15 cellular contexts compared by ENCODE assay signal in genomic region chr11:126340960-126341709, GRCh38. TPM values are rescaled to one million over a fixed set of nuclear protein-coding genes. Genes with fewer than 3 reads are reported as not detected.
DNase-seq lines count a peak whose midpoint lies in the region; ATAC-seq, FAIRE-seq and TF ChIP-seq lines count a peak whose summit lies in the region.
"Had no signal": no experiment of that assay in that cellular context is flagged by ENCODE, and none has a peak within 500 bp of the region (broad histone marks: within the 10 kb centered on the region; RNA-seq: fewer than 3 reads in every experiment).

No MANE protein-coding gene starts in this region.

- no peak overlapping the region for H2BK120ac ChIP-seq in trophoblast cell (ENCODE audit: insufficient read depth, low read length, poor library complexity)

- H3K9me3 ChIP-seq in astrocyte (ENCODE audit: insufficient read depth, low read depth, low read length) (no peaks in the 10 kb centered on the region), neural progenitor cell (ENCODE audit: low read depth) (no peaks in the 10 kb centered on the region), pancreas (no peaks in the 10 kb centered on the region), trophoblast cell (ENCODE audit: insufficient read depth, low read depth, low read length) (no peaks in the 10 kb centered on the region)
- H3K9me3 ChIP-seq: upper lobe of left lung had no signal

- H3K79me2 ChIP-seq in astrocyte (ENCODE audit: insufficient read depth, low read length): no peaks in the 10 kb centered on the region
- H3K79me2 ChIP-seq in neural progenitor cell (ENCODE audit: low read depth): no peaks in the 10 kb centered on the region
- peaks cover 1% of the 10 kb centered on the region for H3K79me2 ChIP-seq in trophoblast cell (ENCODE audit: control insufficient read depth, insufficient read depth, low read length, poor library complexity)

- H3K4me1 Mint-ChIP-seq in activated CD4-positive, alpha-beta T cell treated with anti-CD3 and anti-CD28 coated beads, Interleukin-2, amount 10 ng/mL, durations not matched to agents 24 days and 14 days: peaks cover 24% of the 10 kb centered on the region
- H3K4me1 Mint-ChIP-seq in astrocyte (ENCODE audit: low read depth, unreplicated experiment) (peaks cover 34% of the 10 kb centered on the region), neural progenitor cell (peaks cover 36% of the 10 kb centered on the region)

- no peak overlapping the region for H2BK5ac ChIP-seq in trophoblast cell (ENCODE audit: low read depth, low read length, poor library complexity)

- H3K4me3 ChIP-seq in astrocyte (ENCODE audit: insufficient read depth, low read depth, low read length) (no peak overlapping the region), neural progenitor cell (no peak overlapping the region), pancreas (no peak overlapping the region), trophoblast cell (ENCODE audit: low read depth, low read length) (no peak overlapping the region)
- H3K4me3 ChIP-seq: upper lobe of left lung had no signal

- H3K27me3 Mint-ChIP-seq in activated CD4-positive, alpha-beta T cell treated with anti-CD3 and anti-CD28 coated beads, Interleukin-2, amount 10 ng/mL, durations not matched to agents 24 days and 14 days: no peaks in the 10 kb centered on the region
- H3K27me3 Mint-ChIP-seq in astrocyte (ENCODE audit: low read depth, unreplicated experiment): no peaks in the 10 kb centered on the region
- peaks cover 9% of the 10 kb centered on the region for H3K27me3 Mint-ChIP-seq in neural progenitor cell (ENCODE audit: insufficient read depth, low read depth)

- H3K27ac Mint-ChIP-seq in activated CD4-positive, alpha-beta T cell treated with anti-CD3 and anti-CD28 coated beads, Interleukin-2, amount 10 ng/mL, durations not matched to agents 24 days and 14 days: peak overlapping the region; percentile 75
- H3K27ac Mint-ChIP-seq in astrocyte (ENCODE audit: unreplicated experiment) (peak overlapping the region; percentile 83), neural progenitor cell (peak overlapping the region; percentile 29)

- H4K20me1 ChIP-seq in astrocyte (ENCODE audit: insufficient read depth, low read length) (peaks cover under 1% of the 10 kb centered on the region), neural progenitor cell (ENCODE audit: low read depth) (peaks cover 35% of the 10 kb centered on the region)

- H3K18ac ChIP-seq in trophoblast cell (ENCODE audit: low read length): no peak overlapping the region

- peaks cover 10% of the 10 kb centered on the region for H3K79me1 ChIP-seq in trophoblast cell (ENCODE audit: low read length)

- intact Hi-C loops in activated CD4-positive, alpha-beta T cell treated with anti-CD3 and anti-CD28 coated beads, Interleukin-2, amount 10 ng/mL, durations not matched to agents 24 days and 14 days (cut with micrococcal nuclease): no loop called here
- intact Hi-C loops in pancreas (cut with DNase I): no loop called here

- no peak for DNase-seq in activated CD4-positive, alpha-beta T cell treated with anti-CD3 and anti-CD28 coated beads, Interleukin-2, amount 10 ng/mL, durations not matched to agents 24 days and 14 days
- DNase-seq in activated CD4-positive, alpha-beta T cell treated with anti-CD3 and anti-CD28 coated beads, Interleukin-2, amount 50 U/mL, for 48 hours: no peak
- DNase-seq in astrocyte (ENCODE audit: low read depth): no peak
- DNase-seq in neural progenitor cell (ENCODE audit: low spot score): no peak
- no peak for DNase-seq in pancreas
- DNase-seq in activated gamma-delta T cell treated with Interleukin-2 at 50 U/mL for 16 hours: no peak
- no peak for DNase-seq in trophoblast cell
- DNase-seq: activated CD4-positive, alpha-beta T cell treated with anti-CD3 and anti-CD28 coated beads for 48 hours; cortex of kidney; DMS53; NCI-H748 treated with DMSO at 0.1 percent for 48 hours; stimulated activated CD4-positive, alpha-beta T cell treated with anti-CD3 and anti-CD28 coated beads, Interleukin-12 subunit alpha, Interleukin-12 subunit beta, amount 100 ng/mL, for 4 hours; upper lobe of left lung had no signal

- H4K12ac ChIP-seq in trophoblast cell (ENCODE audit: low read depth, low read length): no peak overlapping the region

- H3K9ac ChIP-seq in astrocyte (ENCODE audit: low read length): no peak overlapping the region
- H3K9ac ChIP-seq in neural progenitor cell: no peak overlapping the region
- H3K9ac ChIP-seq in trophoblast cell (ENCODE audit: low read length): no peak overlapping the region

- H3K4me1 ChIP-seq in astrocyte (ENCODE audit: insufficient read depth, low read length) (peaks cover 21% of the 10 kb centered on the region), neural progenitor cell (peaks cover 23% of the 10 kb centered on the region), pancreas (peaks cover 0 to 12% (median 8%) of the 10 kb centered on the region in 3 donors), trophoblast cell (ENCODE audit: control insufficient read depth in 1 of 2, insufficient read depth in 2 of 2, low read length in 2 of 2) (peaks cover 28 to 32% of the 10 kb centered on the region in 2 experiments)

- no peaks in the 10 kb centered on the region for H3K9me3 Mint-ChIP-seq in activated CD4-positive, alpha-beta T cell treated with anti-CD3 and anti-CD28 coated beads, Interleukin-2, amount 10 ng/mL, durations not matched to agents 24 days and 14 days
- H3K9me3 Mint-ChIP-seq in astrocyte (ENCODE audit: unreplicated experiment) (peaks cover 3% of the 10 kb centered on the region), neural progenitor cell (no peaks in the 10 kb centered on the region)

- H3K36me3 Mint-ChIP-seq in activated CD4-positive, alpha-beta T cell treated with anti-CD3 and anti-CD28 coated beads, Interleukin-2, amount 10 ng/mL, durations not matched to agents 24 days and 14 days (ENCODE audit: low read depth): peaks cover 38% of the 10 kb centered on the region
- H3K36me3 Mint-ChIP-seq in astrocyte (ENCODE audit: low read depth, unreplicated experiment) (peaks cover 12% of the 10 kb centered on the region), neural progenitor cell (peaks cover 29% of the 10 kb centered on the region)

- H3K27ac ChIP-seq in astrocyte (ENCODE audit: low read depth, low read length) (no peak overlapping the region), neural progenitor cell (no peak overlapping the region), pancreas (no peak overlapping the region), trophoblast cell (ENCODE audit: low read depth, low read length) (no peak overlapping the region)

- H3K36me3 ChIP-seq in astrocyte (ENCODE audit: insufficient read depth, low read length) (no peaks in the 10 kb centered on the region), neural progenitor cell (no peaks in the 10 kb centered on the region), pancreas (peaks cover 0 to 5% (median 0%) of the 10 kb centered on the region in 3 donors), trophoblast cell (ENCODE audit: control insufficient read depth in 1 of 2, insufficient read depth in 2 of 2, low read length in 2 of 2) (peaks cover 4% of the 10 kb centered on the region in 2 experiments)

- 92 to 94% methylated on average over 13 of the region's 13 CpGs for WGBS in pancreas, 2 donors
- no CpG with 5 or more reads among the region's 13 CpGs for WGBS in trophoblast cell (ENCODE audit: extremely low coverage, insufficient coverage, insufficient read length)

- H3K4me2 ChIP-seq in astrocyte (ENCODE audit: low read length) (peak overlapping the region; percentile 54), neural progenitor cell (peak overlapping the region; percentile 58), trophoblast cell (ENCODE audit: low read length) (no peak overlapping the region)

- TF ChIP-seq CTCF in astrocyte (IDR thresholded peaks at IDR 0.05; ENCODE audit: insufficient read depth, low read depth, low read length): no peak
- TF ChIP-seq CTCF in neural progenitor cell (IDR thresholded peaks at IDR 0.05): no peak
- TF ChIP-seq CTCF in pancreas (IDR thresholded peaks at IDR 0.05): no peak

- FAIRE-seq in astrocyte (lab: Jason Lieb, UNC) (no peak), pancreas (lab: Jason Lieb, UNC) (no peak)
- FAIRE-seq: GM12892 had no signal

- H2AFZ ChIP-seq in astrocyte (ENCODE audit: low read depth, low read length) (no peak overlapping the region), neural progenitor cell (replicated peaks) (no peak overlapping the region), trophoblast cell (ENCODE audit: insufficient read depth, low read length, poor library complexity) (no peak overlapping the region)

- H3K27me3 ChIP-seq in astrocyte (ENCODE audit: insufficient read depth, low read length) (no peaks in the 10 kb centered on the region), neural progenitor cell (no peaks in the 10 kb centered on the region), pancreas (no peaks in the 10 kb centered on the region), trophoblast cell (ENCODE audit: insufficient read depth, low read length) (no peaks in the 10 kb centered on the region)
- H3K27me3 ChIP-seq: upper lobe of left lung had no signal

- peaks cover 8% of the 10 kb centered on the region for H3F3A ChIP-seq in neural progenitor cell (ENCODE audit: low read depth)

- H4K91ac ChIP-seq in trophoblast cell (ENCODE audit: low read depth, low read length): no peak overlapping the region

- H3K14ac ChIP-seq in trophoblast cell (ENCODE audit: low read length): no peak overlapping the region

- no peak overlapping the region for H4K8ac ChIP-seq in trophoblast cell (ENCODE audit: low read depth, low read length)

- ATAC-seq in HG03565 (IDR thresholded peaks at IDR 0.05; ENCODE audit: unreplicated experiment): peak; percentile 66
- no peak for ATAC-seq in pancreas

- H2BK12ac ChIP-seq in trophoblast cell (ENCODE audit: low read length): no peak overlapping the region

- H3K4ac ChIP-seq in trophoblast cell (ENCODE audit: low read depth, low read length): no peak overlapping the region

- no peak overlapping the region for H3K23ac ChIP-seq in trophoblast cell (ENCODE audit: low read length)

- H3K4me3 Mint-ChIP-seq in activated CD4-positive, alpha-beta T cell treated with anti-CD3 and anti-CD28 coated beads, Interleukin-2, amount 10 ng/mL, durations not matched to agents 24 days and 14 days: no peak overlapping the region
- H3K4me3 Mint-ChIP-seq in astrocyte (ENCODE audit: unreplicated experiment) (peak overlapping the region; percentile 31), neural progenitor cell (no peak overlapping the region)

- H2AK5ac ChIP-seq in trophoblast cell (ENCODE audit: low read length): no peak overlapping the region

RNA-seq across cellular contexts. Expression of gene ST3GAL4, which starts 14.4 kb away (rescaled TPM):
- total RNA-seq in activated CD4-positive, alpha-beta T cell treated with anti-CD3 and anti-CD28 coated beads, Interleukin-2, amount 10 ng/mL, durations not matched to agents 24 days and 14 days: 12.3 and 13.3 TPM in 2 replicates
- total RNA-seq in astrocyte: 12.2 and 14.1 TPM in 2 replicates
- total RNA-seq in neural progenitor cell (ENCODE audit: low replicate concordance): 13.0 and 17.9 TPM in 2 replicates
- total RNA-seq in pancreas: 10 to 100 TPM in 2 of 6 donors, 1 to 10 TPM in 4; 2.6 to 10.5 (median 9.4) TPM
- 10 to 100 TPM in 1 of 2 donors, 1 to 10 TPM in 1; 5.7 to 12.9 TPM for polyA plus RNA-seq in pancreas
- 16.1 and 17.5 TPM in 2 replicates for polyA plus RNA-seq in trophoblast cell (2013)

RNA-seq across cellular contexts. Expression of gene DCPS, which starts 37.3 kb away (rescaled TPM):
- total RNA-seq in activated CD4-positive, alpha-beta T cell treated with anti-CD3 and anti-CD28 coated beads, Interleukin-2, amount 10 ng/mL, durations not matched to agents 24 days and 14 days: 36.0 and 40.2 TPM in 2 replicates
- 11.3 and 14.0 TPM in 2 replicates for total RNA-seq in astrocyte
- total RNA-seq in neural progenitor cell (ENCODE audit: low replicate concordance): 18.6 and 20.7 TPM in 2 replicates
- total RNA-seq in pancreas: 10 to 100 TPM in 3 of 6 donors, 1 to 10 TPM in 3; 8.4 to 16.6 (median 9.8) TPM
- 10 to 100 TPM; 15.2 to 16.6 TPM for polyA plus RNA-seq in pancreas
- polyA plus RNA-seq in trophoblast cell (2013): 11.2 and 12.2 TPM in 2 replicates

RNA-seq across cellular contexts. Expression of gene TIRAP, which starts 58.2 kb away (rescaled TPM):
- total RNA-seq in activated CD4-positive, alpha-beta T cell treated with anti-CD3 and anti-CD28 coated beads, Interleukin-2, amount 10 ng/mL, durations not matched to agents 24 days and 14 days: 11.4 and 12.0 TPM in 2 replicates
- total RNA-seq in astrocyte: 6.6 and 6.8 TPM in 2 replicates
- 4.6 and 5.3 TPM in 2 replicates for total RNA-seq in neural progenitor cell (ENCODE audit: low replicate concordance)
- 1 to 10 TPM; 5.3 to 8.2 (median 6.6) TPM for total RNA-seq in pancreas
- 1 to 10 TPM; 6.1 to 6.4 TPM for polyA plus RNA-seq in pancreas
- 6.7 and 7.5 TPM in 2 replicates for polyA plus RNA-seq in trophoblast cell (2013)

Comparison
In these comparisons a context has a peak if more than half of its experiments do, and no peak if none do; other contexts are left out.
1. H3K27ac Mint-ChIP-seq: peak in every context shown above with its lines; median percentile 83 in astrocyte; 75 in activated CD4-positive, alpha-beta T cell treated with anti-CD3 and anti-CD28 coated beads, Interleukin-2, amount 10 ng/mL, durations not matched to agents 24 days and 14 days; 29 in neural progenitor cell.